Comparison of ENCODE assay signal across 8 cellular contexts in genomic region chr7:155644971-155645509, GRCh38. TPM values are rescaled to one million over a fixed set of nuclear protein-coding genes. Genes with fewer than 3 reads are reported as not detected.
A peak's percentile ranks its signal among the peaks of the same experiment; 100 is the strongest.
DNase-seq lines count a peak whose midpoint lies in the region; ATAC-seq and TF ChIP-seq lines count a peak whose summit lies in the region.

No MANE protein-coding gene starts in this region.

- H3K36me3 Mint-ChIP-seq in neural crest cell (ENCODE audit: low read depth): peaks cover 73% of the 10 kb centered on the region

- peaks cover 7% of the 10 kb centered on the region for H3K36me3 ChIP-seq in thymus (ENCODE audit: control insufficient read depth, insufficient read depth)

- H3K4me1 ChIP-seq in thymus (ENCODE audit: control insufficient read depth, insufficient read depth, low read length): peaks cover 10% of the 10 kb centered on the region

- TF ChIP-seq CTCF in fibroblast of pulmonary artery (IDR thresholded peaks at IDR 0.05; ENCODE audit: low read length, missing control alignments) (no peak), neural crest cell (conservative IDR thresholded peaks at IDR 0.05) (no peak)

- DNase-seq in activated gamma-delta T cell treated with Interleukin-2 at 50 U/mL for 16 hours: peak; percentile 36
- no peak for DNase-seq in activated gamma-delta T cell (lab: John Stamatoyannopoulos, UW)
- DNase-seq in NCI-H345 treated with DMSO at 0.1 percent for 48 hours (lab: John Stamatoyannopoulos, UW; ENCODE audit: unreplicated experiment): peak; percentile 8
- DNase-seq in activated T-helper 1 cell treated with Interleukin-2 at 50 U/mL for 16 hours (ENCODE audit: low read depth): peak; percentile 18
- DNase-seq in fibroblast of pulmonary artery (ENCODE audit: low read depth): peak; percentile 21
- no peak for DNase-seq in neural crest cell (ENCODE audit: low read depth, low spot score)

- H3K9me3 ChIP-seq in thymus (ENCODE audit: control insufficient read depth): peaks cover 2% of the 10 kb centered on the region

- peak overlapping the region; percentile 98 for H3K4me3 Mint-ChIP-seq in neural crest cell

- H3K27ac Mint-ChIP-seq in neural crest cell (ENCODE audit: unreplicated experiment): peak overlapping the region; percentile 100

- peak; percentile 33 for ATAC-seq in HG02943 (IDR thresholded peaks at IDR 0.05; ENCODE audit: low read depth, unreplicated experiment)

- H3K4me3 ChIP-seq in fibroblast of pulmonary artery (replicated peaks; ENCODE audit: low read depth, low read length) (peak overlapping the region; percentile 99), thymus (ENCODE audit: low read length) (peak overlapping the region; percentile 80)

- peaks cover 31% of the 10 kb centered on the region for H3K4me1 Mint-ChIP-seq in neural crest cell

- peaks cover 17% of the 10 kb centered on the region for H3K9me3 Mint-ChIP-seq in neural crest cell

- WGBS in thymus: under 1% methylated on average over 22 of the region's 22 CpGs

- no peaks in the 10 kb centered on the region for H3K27me3 Mint-ChIP-seq in neural crest cell (ENCODE audit: low read depth)

- H3K27me3 ChIP-seq in thymus (ENCODE audit: control insufficient read depth, insufficient read depth): no peaks in the 10 kb centered on the region

- H3K27ac ChIP-seq in thymus (ENCODE audit: low read depth): peak overlapping the region; percentile 96

RNA-seq across cellular contexts. Expression of gene RBM33, which starts 0.6 kb away (rescaled TPM):
- 73.2 and 74.6 TPM in 2 replicates for total RNA-seq in neural crest cell
- polyA plus RNA-seq in thymus: 23.5 TPM

Comparison
In these comparisons a context has a peak if more than half of its experiments do, and no peak if none do; other contexts are left out.
1. DNase-seq: peak in activated gamma-delta T cell treated with Interleukin-2 at 50 U/mL for 16 hours (single experiment), NCI-H345 treated with DMSO at 0.1 percent for 48 hours (single experiment), activated T-helper 1 cell treated with Interleukin-2 at 50 U/mL for 16 hours (single experiment) and fibroblast of pulmonary artery (single experiment); none in activated gamma-delta T cell (single experiment) and neural crest cell (single experiment).